ENCODE assay signal across 19 cellular contexts in the genomic region with DNA sequence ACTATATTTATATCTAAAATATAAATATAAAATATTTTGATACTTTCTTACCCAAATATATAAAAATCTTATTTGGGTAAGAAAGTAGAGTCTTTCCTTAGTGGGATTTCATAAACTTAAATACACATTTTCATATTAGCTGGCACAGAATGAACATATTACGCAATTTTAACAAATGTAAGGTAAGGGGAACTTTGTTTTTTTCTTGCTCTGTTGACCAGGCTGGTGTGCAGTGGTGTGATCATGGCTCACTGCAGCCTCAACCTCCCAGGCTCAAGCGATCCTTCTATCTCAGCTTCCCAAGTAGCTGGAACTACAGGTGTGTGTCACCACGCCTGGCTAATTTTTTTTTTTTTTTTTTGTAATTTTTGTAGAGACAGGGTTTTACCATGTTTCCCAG. TPM values are rescaled to one million over a fixed set of nuclear protein-coding genes. Genes with fewer than 3 reads are reported as not detected.
DNase-seq lines count a peak whose midpoint lies in the region; ATAC-seq, FAIRE-seq and TF ChIP-seq lines count a peak whose summit lies in the region.
"Had no signal": no experiment of that assay in that cellular context is flagged by ENCODE, and none has a peak within 500 bp of the region (broad histone marks: within the 10 kb centered on the region; RNA-seq: fewer than 3 reads in every experiment).

No MANE protein-coding gene starts in this region.

- no TSS peak for BruUV-seq in IMR-90 (replicated peaks; lab: Mats Ljungman, UMichigan)

- no peak overlapping the region for H3K23ac ChIP-seq in IMR-90 (ENCODE audit: low read depth, low read length)

- H3K27ac ChIP-seq in IMR-90 (ENCODE audit: insufficient read depth, low read length): no peak overlapping the region
- no peak overlapping the region for H3K27ac ChIP-seq in esophagus muscularis mucosa (replicated peaks in 1 of 4)

- H3K36me3 ChIP-seq in IMR-90 (ENCODE audit: control insufficient read depth, insufficient read depth, low read length) (no peaks in the 10 kb centered on the region), esophagus muscularis mucosa (no peaks in the 10 kb centered on the region)

- TF ChIP-seq RAD21 in IMR-90 (IDR thresholded peaks at IDR 0.05; ENCODE audit: low read length): no peak

- no peak overlapping the region for H3K9ac ChIP-seq in IMR-90 (ENCODE audit: low read depth, low read length)

- in situ Hi-C loops in IMR-90 (cut with MboI; ENCODE audit: low sequenced_read_pairs): no loop called here

- H3K9me3 ChIP-seq in IMR-90 (ENCODE audit: control insufficient read depth, insufficient read depth, low read length) (no peaks in the 10 kb centered on the region), esophagus muscularis mucosa (no peaks in the 10 kb centered on the region)

- POLR2A ChIA-PET in IMR-90 (lab: Charles Lee; ENCODE audit: unreplicated experiment): no interaction called here

- no CpG with 5 or more reads among the region's 3 CpGs for WGBS in IMR-90 (ENCODE audit: extremely low coverage in 2 of 2, insufficient read length in 1 of 2), 2 experiments
- 86% methylated on average over 3 of the region's 3 CpGs for WGBS in esophagus muscularis mucosa

- no peak overlapping the region for H2BK20ac ChIP-seq in IMR-90 (ENCODE audit: low read depth, low read length)

- DNase-seq in SKM-1 treated with dmso at 0.1 percent for 144 hours (lab: John Stamatoyannopoulos, UW; ENCODE audit: unreplicated experiment) (peak; percentile 25), SKM-1 (lab: John Stamatoyannopoulos, UW; ENCODE audit: unreplicated experiment) (no peak), IMR-90 (no peak), RCC 7860 (ENCODE audit: low spot score) (no peak), esophagus muscularis mucosa (ENCODE audit: extremely low spot score) (peak; percentile 21), NCI-H524 treated with DMSO at 0.1 percent for 48 hours (lab: John Stamatoyannopoulos, UW) (no peak), NCI-H146 treated with DMSO at 0.1 percent for 48 hours (lab: John Stamatoyannopoulos, UW; ENCODE audit: unreplicated experiment) (no peak)
- DNase-seq: CD8-positive, alpha-beta T cell; COR-L47; DND-41; GF-D8 had no signal

- H2BK120ac ChIP-seq in IMR-90 (ENCODE audit: low read depth, low read length): no peak overlapping the region

- intact Hi-C loops in IMR-90 (cut with micrococcal nuclease): no loop called here
- intact Hi-C loops in esophagus muscularis mucosa (cut with DNase I): no loop called here

- no peak overlapping the region for H3K4me2 ChIP-seq in IMR-90 (ENCODE audit: low read depth, low read length)

- H4K20me1 ChIP-seq in IMR-90 (ENCODE audit: insufficient read depth, low read length): no peaks in the 10 kb centered on the region

- H3K4me3 ChIP-seq in IMR-90 (ENCODE audit: insufficient read depth, low read depth, low read length): no peak overlapping the region
- no peak overlapping the region for H3K4me3 ChIP-seq in esophagus muscularis mucosa

- dilution Hi-C loops in IMR-90 (cut with HindIII; ENCODE audit: low sequenced_read_pairs, unreplicated experiment): no loop called here

- H3K4me1 ChIP-seq in IMR-90 (ENCODE audit: control insufficient read depth, insufficient read depth, low read length): no peaks in the 10 kb centered on the region
- H3K4me1 ChIP-seq in esophagus muscularis mucosa: no peaks in the 10 kb centered on the region

- H2AK9ac ChIP-seq in IMR-90 (replicated peaks; ENCODE audit: low read depth, low read length, poor library complexity): no peak overlapping the region

- H3K56ac ChIP-seq in IMR-90 (ENCODE audit: extremely low read depth, insufficient read depth, low read length): no peak overlapping the region

- ATAC-seq in IMR-90 (ENCODE audit: low read depth) (no peak), GM18873 (IDR thresholded peaks at IDR 0.05; ENCODE audit: low FRiP score, unreplicated experiment) (no peak)
- ATAC-seq: CD8-positive, alpha-beta T cell; HCT116 had no signal

- no peak overlapping the region for H2AK5ac ChIP-seq in IMR-90 (ENCODE audit: low read depth, low read length)

- H4K8ac ChIP-seq in IMR-90 (ENCODE audit: low read depth in 2 of 2, low read length in 2 of 2): no peak overlapping the region

- CTCF ChIA-PET in IMR-90 (lab: Yijun Ruan, JAX): interaction anchor here (0.8 kb wide), 1 partner anchor 12 kb away, joined by 4 read pairs; no protein-coding TSS in a partner anchor

- no peak for TF ChIP-seq EP300 in esophagus muscularis mucosa (IDR thresholded peaks at IDR 0.05)

- H4K91ac ChIP-seq in IMR-90 (ENCODE audit: insufficient read depth, low read depth, low read length): no peak overlapping the region

- H3K79me1 ChIP-seq in IMR-90 (ENCODE audit: low read depth in 1 of 2, low read length in 2 of 2): no peaks in the 10 kb centered on the region

- H3K27me3 ChIP-seq in IMR-90 (ENCODE audit: control insufficient read depth, insufficient read depth, low read length): peaks cover 16% of the 10 kb centered on the region
- H3K27me3 ChIP-seq in esophagus muscularis mucosa: no peaks in the 10 kb centered on the region

- H4K5ac ChIP-seq in IMR-90 (ENCODE audit: low read depth, low read length): no peak overlapping the region

- H3K14ac ChIP-seq in IMR-90 (replicated peaks; ENCODE audit: low read depth, low read length): no peak overlapping the region

- no peak for TF ChIP-seq POLR2A in IMR-90 (IDR thresholded peaks at IDR 0.05; ENCODE audit: low read depth, low read length)
- TF ChIP-seq POLR2A in esophagus muscularis mucosa (IDR thresholded peaks at IDR 0.05; ENCODE audit: low read depth): no peak

- no peak overlapping the region for H2BK5ac ChIP-seq in IMR-90 (ENCODE audit: low read depth, low read length, poor library complexity, severe bottlenecking)

- no peak overlapping the region for H3K18ac ChIP-seq in IMR-90 (ENCODE audit: low read depth, low read length)

- H2BK15ac ChIP-seq in IMR-90 (ENCODE audit: low read depth, low read length): no peak overlapping the region

- H2AFZ ChIP-seq in IMR-90 (replicated peaks; ENCODE audit: low read length, poor library complexity): no peak overlapping the region

- no peaks in the 10 kb centered on the region; the same call in 1 of the 2 replicates for H3K9me1 ChIP-seq in IMR-90 (ENCODE audit: insufficient read depth, low read length)

- no peak for TF ChIP-seq CTCF in IMR-90 (conservative IDR thresholded peaks at IDR 0.05; ENCODE audit: low read depth, low read length)
- no peak for TF ChIP-seq CTCF in esophagus muscularis mucosa (IDR thresholded peaks at IDR 0.05)

- no peak overlapping the region for H3K4ac ChIP-seq in IMR-90 (ENCODE audit: low read depth, low read length)

- peak; percentile 38 for FAIRE-seq in RCC 7860 (lab: Jason Lieb, UNC)
- FAIRE-seq: D721Med, H54, HTR-8/SVneo had no signal

TF ChIP-seq in IMR-90, 13 proteins besides CTCF, POLR2A, EP300 and RAD21:
- peak; percentile 84 for TF ChIP-seq CEBPB (IDR thresholded peaks at IDR 0.05; ENCODE audit: low read depth, low read length)
- TF ChIP-seq CHD1 (IDR thresholded peaks at IDR 0.05; ENCODE audit: low read depth, low read length): no peak

RNA-seq across cellular contexts. Expression of gene CYP26A1, which starts 18.3 kb away (rescaled TPM):
- total RNA-seq in IMR-90 (2012; rRNA removed) (not detected in 2 replicates), esophagus muscularis mucosa (not detected)
- 0.15 TPM in 1 of 2 replicates, not detected in the other for polyA plus RNA-seq in IMR-90 (2012; rRNA removed)
- 0.06 and 0.07 TPM in 2 replicates for polyA plus RNA-seq in IMR-90 (2012; cell fraction: cytosol; rRNA removed)
- 0.37 and 0.38 TPM in 2 replicates for polyA plus RNA-seq in IMR-90 (2012; cell fraction: nucleus; rRNA removed; ENCODE audit: low replicate concordance)
- total RNA-seq: CD8-positive, alpha-beta T cell had no signal
- polyA plus RNA-seq: AG04450, CD14-positive monocyte had no signal

RNA-seq across cellular contexts. Expression of gene CYP26C1, which starts 31.4 kb away (rescaled TPM):
- total RNA-seq in IMR-90 (2012; rRNA removed) (under 0.01 TPM in 1 of 2 replicates, not detected in the other), esophagus muscularis mucosa (under 1 TPM in 3 of 4 donors, not detected in 1; under 0.01 to 0.39 (median under 0.01) TPM)
- 0.01 and 0.02 TPM in 2 replicates for polyA plus RNA-seq in IMR-90 (2012; rRNA removed)
- 0.06 and 0.11 TPM in 2 replicates for polyA plus RNA-seq in IMR-90 (2012; cell fraction: cytosol; rRNA removed)
- polyA plus RNA-seq in IMR-90 (2012; cell fraction: nucleus; rRNA removed; ENCODE audit: low replicate concordance): 0.13 and 0.20 TPM in 2 replicates
- total RNA-seq: A172 had no signal
- polyA plus RNA-seq: AG04450, CD14-positive monocyte had no signal

Comparison
In these comparisons a context has a peak if more than half of its experiments do, and no peak if none do; other contexts are left out.
1. DNase-seq: peak in SKM-1 treated with dmso at 0.1 percent for 144 hours (single experiment) and esophagus muscularis mucosa (single experiment); none in SKM-1 (single experiment), IMR-90 (single experiment), RCC 7860 (single experiment), NCI-H524 treated with DMSO at 0.1 percent for 48 hours (single experiment) and NCI-H146 treated with DMSO at 0.1 percent for 48 hours (single experiment).